ENCODE assay signal across 6 cellular contexts in the genomic region with DNA sequence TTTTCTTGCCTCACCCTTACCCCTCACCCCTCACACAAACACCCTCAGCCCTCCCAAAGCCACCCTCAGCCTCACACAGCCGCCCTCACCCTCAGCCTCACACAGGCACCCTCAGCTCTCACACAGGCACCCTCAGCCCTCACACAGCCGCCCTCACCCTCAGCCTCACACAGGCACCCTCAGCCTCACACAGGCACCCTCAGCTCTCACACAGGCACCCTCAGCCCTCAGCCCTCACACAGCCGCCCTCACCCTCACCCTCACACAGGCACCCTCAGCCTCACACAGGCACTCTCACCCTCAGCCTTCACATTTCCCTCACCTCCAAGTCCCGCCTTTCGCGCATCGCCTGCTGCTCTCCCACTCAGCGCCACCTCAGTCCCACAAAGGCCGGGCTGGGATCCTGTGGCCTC. TPM values are rescaled to one million over a fixed set of nuclear protein-coding genes. Genes with fewer than 3 reads are reported as not detected.
DNase-seq lines count a peak whose midpoint lies in the region; ATAC-seq, FAIRE-seq and TF ChIP-seq lines count a peak whose summit lies in the region.

No MANE protein-coding gene starts in this region.

- H4K91ac ChIP-seq in mesenchymal stem cell (ENCODE audit: low read length), result peak overlapping the region; percentile 80

- peak overlapping the region; percentile 32 to 77 for H3K4me3 ChIP-seq in CD4-positive, alpha-beta memory T cell (ENCODE audit: low read length in 2 of 2)
- H3K4me3 ChIP-seq in mesenchymal stem cell (ENCODE audit: insufficient read depth in 1 of 2, low read depth in 1 of 2, low read length in 2 of 2), result peak overlapping the region; percentile 97 to 99

- peaks cover 25% of the 10 kb centered on the region for H3K4me1 ChIP-seq in CD4-positive, alpha-beta memory T cell (ENCODE audit: insufficient read depth, low read length)
- peaks cover 21% of the 10 kb centered on the region for H3K4me1 ChIP-seq in mesenchymal stem cell (ENCODE audit: control insufficient read depth, insufficient read depth, low read depth, low read length)

- H2BK15ac ChIP-seq in mesenchymal stem cell (ENCODE audit: low read depth, poor library complexity, severe bottlenecking), result no peak overlapping the region

- no peak overlapping the region for H2AK5ac ChIP-seq in mesenchymal stem cell (ENCODE audit: low read length, severe bottlenecking)

- H3K9ac ChIP-seq in mesenchymal stem cell (ENCODE audit: low read length), result peak overlapping the region; percentile 93

- no peaks in the 10 kb centered on the region for H3K36me3 Mint-ChIP-seq in CD4-positive, alpha-beta memory T cell
- H3K36me3 Mint-ChIP-seq in WTC11, result no peaks in the 10 kb centered on the region

- CTCF ChIA-PET in CD4-positive, alpha-beta memory T cell (lab: Charles Lee; ENCODE audit: partially characterized antibody), result no interaction called here
- CTCF ChIA-PET in WTC11 (lab: Charles Lee), result interaction anchor here (0.9 to 2.3 kb wide), 8 partner anchors 12 to 193 kb away, joined by 3 to 12 read pairs (median 4); partner anchors contain the start of genes ZBTB45, ZNF497 and ZNF544

- H3K27me3 Mint-ChIP-seq in CD4-positive, alpha-beta memory T cell, result no peaks in the 10 kb centered on the region
- H3K27me3 Mint-ChIP-seq in WTC11 (ENCODE audit: low read depth), result no peaks in the 10 kb centered on the region

- no peak overlapping the region for H2BK5ac ChIP-seq in mesenchymal stem cell (ENCODE audit: low read depth, low read length, poor library complexity, severe bottlenecking)

- no peaks in the 10 kb centered on the region for H3K9me3 ChIP-seq in CD4-positive, alpha-beta memory T cell (ENCODE audit: control insufficient read depth in 1 of 2, low read length in 2 of 2)
- H3K9me3 ChIP-seq in mesenchymal stem cell (ENCODE audit: control insufficient read depth, low read length), result no peaks in the 10 kb centered on the region

- ATAC-seq in WTC11 (peak; percentile 19), HG02938 (IDR thresholded peaks at IDR 0.05; ENCODE audit: unreplicated experiment) (no peak)

- no peaks in the 10 kb centered on the region for H3K27me3 ChIP-seq in CD4-positive, alpha-beta memory T cell (ENCODE audit: insufficient read depth, low read length)
- H3K27me3 ChIP-seq in mesenchymal stem cell (ENCODE audit: control insufficient read depth in 1 of 2, insufficient read depth in 1 of 2, low read length in 2 of 2), result no peaks in the 10 kb centered on the region

- POLR2A ChIA-PET in CD4-positive, alpha-beta memory T cell (lab: Charles Lee; ENCODE audit: partially characterized antibody), result interaction anchor here (0.6 to 1.8 kb wide), 12 partner anchors 19 to 217 kb away, joined by 3 to 13 read pairs (median 4); partner anchors contain the start of genes ERVK3-1, TRIM28, ZBTB45 and ZNF497
- POLR2A ChIA-PET in WTC11 (lab: Charles Lee), result interaction anchor here (0.9 to 1.5 kb wide), 5 partner anchors 36 to 143 kb away, joined by 3 to 9 read pairs (median 4); partner anchors contain the start of genes ZNF274, ZNF497 and ZNF584

- H3K27ac Mint-ChIP-seq in CD4-positive, alpha-beta memory T cell, result no peak overlapping the region
- no peak overlapping the region for H3K27ac Mint-ChIP-seq in WTC11

- DNase-seq in CD4-positive, alpha-beta memory T cell, result no peak
- no peak for DNase-seq in WTC11 (ENCODE audit: low spot score)
- no peak for DNase-seq in mesenchymal stem cell
- no peak for DNase-seq in KBM-7
- no peak for DNase-seq in RCC 7860 (ENCODE audit: low spot score)

- peak overlapping the region; percentile 93 for H3K4me2 ChIP-seq in mesenchymal stem cell (ENCODE audit: low read length, poor library complexity, severe bottlenecking)

- H3K23ac ChIP-seq in mesenchymal stem cell (ENCODE audit: low read length in 2 of 2), result peak overlapping the region in 1 of 2 experiments; percentile 16

- H2BK120ac ChIP-seq in mesenchymal stem cell (ENCODE audit: low read depth, low read length), result no peak overlapping the region

- peak overlapping the region; percentile 80 for H3K27ac ChIP-seq in CD4-positive, alpha-beta memory T cell (ENCODE audit: low read depth, low read length)
- H3K27ac ChIP-seq in mesenchymal stem cell (ENCODE audit: low read length, poor library complexity, severe bottlenecking), result no peak overlapping the region

- H3K4me3 Mint-ChIP-seq in CD4-positive, alpha-beta memory T cell, result no peak overlapping the region
- no peak overlapping the region for H3K4me3 Mint-ChIP-seq in WTC11

- no peak for FAIRE-seq in RCC 7860 (lab: Jason Lieb, UNC)

- peak overlapping the region; percentile 80 for H4K8ac ChIP-seq in mesenchymal stem cell (ENCODE audit: low read length)

- H2BK12ac ChIP-seq in mesenchymal stem cell (ENCODE audit: low read length in 2 of 2), result peak overlapping the region; percentile 23 to 34

- H3K79me1 ChIP-seq in mesenchymal stem cell (replicated peaks; ENCODE audit: low read length, poor library complexity, severe bottlenecking), result peaks cover 38% of the 10 kb centered on the region

- peaks cover 0 to 2% (median under 1%) of the 10 kb centered on the region in 4 donors for H3K4me1 Mint-ChIP-seq in CD4-positive, alpha-beta memory T cell
- H3K4me1 Mint-ChIP-seq in WTC11, result peaks cover 4% of the 10 kb centered on the region; the same call in 1 of the 2 replicates

- H3K14ac ChIP-seq in mesenchymal stem cell (ENCODE audit: low read length in 2 of 2), result peak overlapping the region in 1 of 2 experiments; percentile 91

- in situ Hi-C loops in KBM-7 (cut with MboI; ENCODE audit: low pct_unique_long_range_greater_than_20kb, low sequenced_read_pairs), result no loop called here

- peak overlapping the region; percentile 62 to 78 for H3K4ac ChIP-seq in mesenchymal stem cell (ENCODE audit: low read depth in 1 of 2, low read length in 2 of 2)

- H2AFZ ChIP-seq in mesenchymal stem cell (ENCODE audit: low read depth, low read length), result peak overlapping the region; percentile 78

- no peaks in the 10 kb centered on the region for H3K9me3 Mint-ChIP-seq in CD4-positive, alpha-beta memory T cell
- H3K9me3 Mint-ChIP-seq in WTC11, result no peaks in the 10 kb centered on the region

- TF ChIP-seq CTCF in WTC11 (IDR thresholded peaks at IDR 0.05), result no peak

- intact Hi-C loops in CD4-positive, alpha-beta memory T cell (cut with micrococcal nuclease), result loop anchor here (1.0 to 5.0 kb wide), 9 partner anchors 21 to 144 kb away; partner anchors contain the start of genes ERVK3-1, ZNF132, ZNF274 and ZNF497

- no peaks in the 10 kb centered on the region for H3K36me3 ChIP-seq in CD4-positive, alpha-beta memory T cell (ENCODE audit: insufficient read depth, low read length)
- peaks cover 5 to 21% of the 10 kb centered on the region in 2 experiments for H3K36me3 ChIP-seq in mesenchymal stem cell (ENCODE audit: control insufficient read depth in 1 of 2, insufficient read depth in 2 of 2, low read depth in 1 of 2, low read length in 2 of 2)

- peak overlapping the region in 1 of 2 experiments; percentile 83 for H3K18ac ChIP-seq in mesenchymal stem cell (ENCODE audit: low read depth in 1 of 2, low read length in 2 of 2)

- WGBS in mesenchymal stem cell, result 4% methylated on average over 9 of the region's 9 CpGs

TF ChIP-seq in WTC11, 78 proteins besides CTCF, POLR2A, EP300 and RAD21 (continues in another document):
- TF ChIP-seq SP1 (CRISPR knock-in tag; conservative IDR thresholded peaks at IDR 0.05), result no peak
- TF ChIP-seq SMAD4 (CRISPR knock-in tag; IDR thresholded peaks at IDR 0.05), result no peak
- TF ChIP-seq TEAD1 (CRISPR knock-in tag; IDR thresholded peaks at IDR 0.05), result no peak
- TF ChIP-seq ESRRA (CRISPR knock-in tag; IDR thresholded peaks at IDR 0.05; ENCODE audit: borderline replicate concordance), result no peak
- TF ChIP-seq, protein P1, sequence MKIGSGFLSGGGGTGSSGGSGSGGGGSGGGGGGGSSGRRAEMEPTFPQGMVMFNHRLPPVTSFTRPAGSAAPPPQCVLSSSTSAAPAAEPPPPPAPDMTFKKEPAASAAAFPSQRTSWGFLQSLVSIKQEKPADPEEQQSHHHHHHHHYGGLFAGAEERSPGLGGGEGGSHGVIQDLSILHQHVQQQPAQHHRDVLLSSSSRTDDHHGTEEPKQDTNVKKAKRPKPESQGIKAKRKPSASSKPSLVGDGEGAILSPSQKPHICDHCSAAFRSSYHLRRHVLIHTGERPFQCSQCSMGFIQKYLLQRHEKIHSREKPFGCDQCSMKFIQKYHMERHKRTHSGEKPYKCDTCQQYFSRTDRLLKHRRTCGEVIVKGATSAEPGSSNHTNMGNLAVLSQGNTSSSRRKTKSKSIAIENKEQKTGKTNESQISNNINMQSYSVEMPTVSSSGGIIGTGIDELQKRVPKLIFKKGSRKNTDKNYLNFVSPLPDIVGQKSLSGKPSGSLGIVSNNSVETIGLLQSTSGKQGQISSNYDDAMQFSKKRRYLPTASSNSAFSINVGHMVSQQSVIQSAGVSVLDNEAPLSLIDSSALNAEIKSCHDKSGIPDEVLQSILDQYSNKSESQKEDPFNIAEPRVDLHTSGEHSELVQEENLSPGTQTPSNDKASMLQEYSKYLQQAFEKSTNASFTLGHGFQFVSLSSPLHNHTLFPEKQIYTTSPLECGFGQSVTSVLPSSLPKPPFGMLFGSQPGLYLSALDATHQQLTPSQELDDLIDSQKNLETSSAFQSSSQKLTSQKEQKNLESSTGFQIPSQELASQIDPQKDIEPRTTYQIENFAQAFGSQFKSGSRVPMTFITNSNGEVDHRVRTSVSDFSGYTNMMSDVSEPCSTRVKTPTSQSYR (CRISPR knock-in tag; IDR thresholded peaks at IDR 0.05), result no peak

RNA-seq across cellular contexts. Expression of gene ZSCAN22, which starts 0.3 kb away (rescaled TPM):
- total RNA-seq in CD4-positive, alpha-beta memory T cell, result 1 to 10 TPM; 5.0 to 5.3 TPM
- polyA plus RNA-seq in CD4-positive, alpha-beta memory T cell, result 1 to 10 TPM in 1 of 2 donors, under 1 TPM in 1; 0.36 to 3.5 TPM
- 3.2 TPM in 3 replicates for total RNA-seq in WTC11 (2021)
- polyA plus RNA-seq in mesenchymal stem cell (2013, experiment 1 of 2), result 1.4 TPM
- 1.4 TPM for polyA plus RNA-seq in mesenchymal stem cell (2013, experiment 2 of 2)

RNA-seq across cellular contexts. Expression of gene ERVK3-1, which starts 21.3 kb away (rescaled TPM):
- total RNA-seq in CD4-positive, alpha-beta memory T cell, result 10 to 100 TPM; 72.3 to 76.6 TPM
- 10 to 100 TPM; 59.3 to 73.9 TPM for polyA plus RNA-seq in CD4-positive, alpha-beta memory T cell
- total RNA-seq in WTC11 (2021), result 23.1 to 26.0 TPM (median 24.0 TPM) in 3 replicates
- polyA plus RNA-seq in mesenchymal stem cell (2013, experiment 1 of 2), result 37.7 TPM
- 34.7 TPM for polyA plus RNA-seq in mesenchymal stem cell (2013, experiment 2 of 2)

RNA-seq across cellular contexts. Expression of gene A1BG, which starts 26.8 kb away (rescaled TPM):
- 10 to 100 TPM; 15.8 to 19.0 TPM for total RNA-seq in CD4-positive, alpha-beta memory T cell
- polyA plus RNA-seq in CD4-positive, alpha-beta memory T cell, result 10 to 100 TPM; 44.7 to 47.9 TPM
- total RNA-seq in WTC11 (2021), result 22.6 to 24.3 TPM (median 23.4 TPM) in 3 replicates
- 85.1 TPM for polyA plus RNA-seq in mesenchymal stem cell (2013, experiment 1 of 2)
- 84.2 TPM for polyA plus RNA-seq in mesenchymal stem cell (2013, experiment 2 of 2)

RNA-seq across cellular contexts. Expression of gene ZNF497, which starts 36.0 kb away (rescaled TPM):
- total RNA-seq in CD4-positive, alpha-beta memory T cell, result 1 to 10 TPM; 1.7 to 2.0 TPM
- 1 to 10 TPM in 1 of 2 donors, under 1 TPM in 1; 0.46 to 1.2 TPM for polyA plus RNA-seq in CD4-positive, alpha-beta memory T cell
- 1.7 to 2.1 TPM (median 2.0 TPM) in 3 replicates for total RNA-seq in WTC11 (2021)
- 0.17 TPM for polyA plus RNA-seq in mesenchymal stem cell (2013, experiment 1 of 2)
- polyA plus RNA-seq in mesenchymal stem cell (2013, experiment 2 of 2), result 0.18 TPM

RNA-seq across cellular contexts. Expression of gene ZNF8, which starts 47.8 kb away (rescaled TPM):
- total RNA-seq in CD4-positive, alpha-beta memory T cell, result 10 to 100 TPM in 1 of 2 experiments, 1 to 10 TPM in 1; 9.5 to 10.2 TPM
- under 1 TPM; 0.63 to 0.94 TPM for polyA plus RNA-seq in CD4-positive, alpha-beta memory T cell
- total RNA-seq in WTC11 (2021), result 18.8 to 19.1 TPM (median 18.9 TPM) in 3 replicates
- 2.2 TPM for polyA plus RNA-seq in mesenchymal stem cell (2013, experiment 1 of 2)
- polyA plus RNA-seq in mesenchymal stem cell (2013, experiment 2 of 2), result 1.9 TPM
